8 cellular contexts compared by ENCODE assay signal in the genomic region with DNA sequence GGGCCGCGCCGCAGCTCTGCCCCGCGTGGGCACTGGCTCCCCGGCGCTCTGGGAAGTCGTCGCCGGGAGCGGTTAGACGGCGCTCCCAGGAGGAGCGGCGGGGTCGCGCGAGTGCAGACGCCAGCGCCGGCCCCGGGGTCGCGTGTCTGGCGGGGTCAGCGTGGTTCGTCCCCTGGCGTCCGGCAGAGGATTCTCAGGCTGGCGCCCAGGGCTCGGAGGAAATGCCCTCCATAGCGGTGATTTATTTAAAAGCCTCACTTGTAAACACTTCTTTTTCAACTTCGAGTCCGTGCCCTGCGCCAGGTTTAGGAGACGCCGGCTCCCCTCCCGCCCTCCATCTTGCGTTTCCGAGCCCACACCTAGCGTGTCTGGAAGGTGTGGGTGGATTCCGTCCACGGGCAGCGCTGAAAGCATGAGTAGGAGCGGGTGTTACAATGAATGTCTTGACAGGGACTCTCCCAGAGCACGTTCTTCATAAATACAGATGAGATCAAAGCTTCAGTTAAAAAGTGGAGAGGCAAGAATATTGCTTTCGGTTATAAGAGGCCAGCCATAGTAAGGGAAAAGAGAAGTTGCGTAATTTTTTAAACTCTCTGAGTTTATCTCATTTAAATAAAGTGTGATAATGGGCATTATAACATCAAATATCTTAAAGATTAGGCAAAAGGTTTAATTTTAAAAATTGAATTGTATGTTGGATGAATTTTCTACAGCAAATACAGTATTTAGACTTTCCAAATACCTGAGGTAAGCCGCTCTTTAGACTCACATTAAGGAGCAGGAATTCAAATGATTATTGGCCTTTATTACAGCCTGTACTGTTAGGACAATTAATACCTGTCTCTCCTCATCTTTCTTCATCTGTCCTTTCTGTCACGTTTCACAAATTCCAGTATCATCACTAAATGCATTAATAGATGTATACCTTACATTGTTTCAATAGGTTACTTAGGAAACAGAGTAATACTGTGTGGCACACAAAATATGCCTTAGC. TPM values are rescaled to one million over a fixed set of nuclear protein-coding genes. Genes with fewer than 3 reads are reported as not detected.
DNase-seq lines count a peak whose midpoint lies in the region; ATAC-seq and TF ChIP-seq lines count a peak whose summit lies in the region.

No MANE protein-coding gene starts in this region.

- ATAC-seq in GM21786 (IDR thresholded peaks at IDR 0.05; ENCODE audit: unreplicated experiment) (peak; percentile 37), activated B cell treated with CpG ODN at 0.5 μM for 24 hours (ENCODE audit: low read depth) (peak; percentile 29)

- peaks cover 19% of the 10 kb centered on the region for H3K4me1 Mint-ChIP-seq in activated B cell treated with CpG ODN at 0.5 μM for 24 hours

- peaks cover 3% of the 10 kb centered on the region for H3K36me3 Mint-ChIP-seq in activated B cell treated with CpG ODN at 0.5 μM for 24 hours (ENCODE audit: low read depth)

- POLR2A ChIA-PET in GM10248 (lab: Yijun Ruan, JAX) (no interaction called here), activated B cell treated with CpG ODN at 0.5 μM for 24 hours (lab: Charles Lee) (no interaction called here)

- H3K4me3 Mint-ChIP-seq in activated B cell treated with CpG ODN at 0.5 μM for 24 hours, result peak overlapping the region; percentile 97

- peak overlapping the region; percentile 74 for H3K4me3 ChIP-seq in Jurkat, Clone E6-1 (ENCODE audit: low read length)

- peak overlapping the region; percentile 80 for H3K27ac Mint-ChIP-seq in activated B cell treated with CpG ODN at 0.5 μM for 24 hours

- CTCF ChIA-PET in GM10248 (lab: Yijun Ruan, JAX) (interaction anchor here (1.0 to 2.0 kb wide), 4 partner anchors 10 to 75 kb away, joined by 3 to 8 read pairs (median 4); no protein-coding TSS in a partner anchor), activated B cell treated with CpG ODN at 0.5 μM for 24 hours (lab: Charles Lee) (no interaction called here)

- peaks cover 5% of the 10 kb centered on the region for H3K27me3 Mint-ChIP-seq in activated B cell treated with CpG ODN at 0.5 μM for 24 hours

- TF ChIP-seq CTCF in GM10248 (IDR thresholded peaks at IDR 0.05; ENCODE audit: control extremely low read depth, extremely low read depth, low read depth, missing control alignments) (no peak), activated B cell treated with CpG ODN at 0.5 μM for 24 hours (IDR thresholded peaks at IDR 0.05) (no peak)

- peak; percentile 76 for DNase-seq in GM10248 (ENCODE audit: extremely low spot score)
- peak; percentile 20 for DNase-seq in Jurkat, Clone E6-1 (ENCODE audit: low read depth, low spot score)
- DNase-seq in activated B cell treated with CpG ODN at 0.5 μM for 24 hours, result peak; percentile 47
- DNase-seq in cerebellar cortex (ENCODE audit: low spot score), result peak; percentile 46
- DNase-seq in kidney glomerular epithelial cell (lab: John Stamatoyannopoulos, UW), result peak; percentile 15
- DNase-seq in stimulated activated CD4-positive, alpha-beta T cell treated with anti-CD3 and anti-CD28 coated beads, Interleukin-1b, Interleukin-23, amount 100 ng/mL, for 24 hours (ENCODE audit: low read depth in 4 of 4, low spot score in 1 of 4), result peak; percentile 49 to 68 (median 58)
- no peak for DNase-seq in NCI-H128 (lab: John Stamatoyannopoulos, UW; ENCODE audit: unreplicated experiment)

- H3K9me3 Mint-ChIP-seq in activated B cell treated with CpG ODN at 0.5 μM for 24 hours, result no peaks in the 10 kb centered on the region

- intact Hi-C loops in activated B cell treated with CpG ODN at 0.5 μM for 24 hours (cut with micrococcal nuclease), result loop anchor here (1.0 to 5.0 kb wide), 10 partner anchors 10 to 1949 kb away; partner anchors contain the start of genes AP1AR, ELOVL6 and LARP7

RNA-seq across cellular contexts. Expression of gene FAM241A, which starts 0.9 kb away (rescaled TPM):
- polyA plus RNA-seq in Jurkat, Clone E6-1 (2012; ENCODE audit: insufficient read depth, insufficient read length), result 0.80 TPM
- 1.1 and 1.5 TPM in 2 replicates for total RNA-seq in activated B cell treated with CpG ODN at 0.5 μM for 24 hours
